In the genomic region with DNA sequence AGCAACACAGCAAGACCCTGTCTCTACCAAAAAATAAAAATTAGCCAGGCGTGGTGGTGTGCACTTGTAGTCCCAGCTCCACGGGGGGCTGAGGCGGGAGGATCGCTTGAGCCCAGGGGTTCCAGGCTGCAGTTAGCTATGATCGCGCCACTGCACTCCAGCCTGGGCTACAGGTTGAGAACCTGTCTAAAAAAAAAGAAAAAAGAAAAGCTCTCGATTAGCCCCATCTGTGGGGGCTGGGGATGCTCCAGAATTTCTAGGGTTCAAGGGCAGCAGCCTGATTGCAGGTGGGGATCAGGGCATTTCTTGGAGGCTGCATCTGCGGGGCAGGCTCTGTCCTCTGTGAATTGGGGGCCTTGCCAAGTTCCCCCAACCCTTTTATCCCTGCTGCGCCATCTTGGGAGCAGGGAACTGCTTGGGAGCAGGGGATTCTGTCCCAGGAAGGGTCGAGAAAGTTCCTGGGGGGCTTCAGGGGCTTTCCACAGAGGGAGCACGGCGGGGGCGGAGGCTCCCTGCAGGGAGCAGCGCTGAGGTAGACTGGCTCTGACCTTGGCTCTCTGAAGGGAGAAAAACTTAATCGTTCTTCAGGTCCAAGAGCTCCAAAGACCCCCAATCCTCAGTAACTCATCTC, we compare ENCODE assay signal across 9 cellular contexts. TPM values are rescaled to one million over a fixed set of nuclear protein-coding genes. Genes with fewer than 3 reads are reported as not detected.
A peak's percentile ranks its signal among the peaks of the same experiment; 100 is the strongest.
DNase-seq lines count a peak whose midpoint lies in the region; ATAC-seq, FAIRE-seq and TF ChIP-seq lines count a peak whose summit lies in the region.
"Had no signal": no experiment of that assay in that cellular context is flagged by ENCODE, and none has a peak within 500 bp of the region (broad histone marks: within the 10 kb centered on the region; RNA-seq: fewer than 3 reads in every experiment).

No MANE protein-coding gene starts in this region.

- H3K27ac Mint-ChIP-seq in astrocyte (ENCODE audit: unreplicated experiment): peak overlapping the region; percentile 72

- BruUV-seq in HepG2 (replicated peaks; lab: Mats Ljungman, UMichigan): TSS peak; percentile 92

- POLR2A ChIA-PET in HepG2 (lab: Yijun Ruan, JAX): interaction anchor here (0.5 to 1.5 kb wide), 8 partner anchors 15 to 215 kb away, joined by 3 to 5 read pairs (median 3); partner anchors contain the start of genes BUD31 and PDAP1

- CTCF ChIA-PET in HepG2 (lab: Yijun Ruan, JAX; ENCODE audit: low intra/inter-chr PET ratio, low total read pairs): no interaction called here

- no peaks in the 10 kb centered on the region for H3K9me3 Mint-ChIP-seq in astrocyte (ENCODE audit: unreplicated experiment)

- H4K20me1 ChIP-seq in astrocyte (ENCODE audit: insufficient read depth, low read length) (peaks cover 36% of the 10 kb centered on the region), HepG2 (ENCODE audit: insufficient read depth, low read length) (no peaks in the 10 kb centered on the region)

- H3K27me3 ChIP-seq in astrocyte (ENCODE audit: insufficient read depth, low read length): no peaks in the 10 kb centered on the region
- no peaks in the 10 kb centered on the region; a peak in 1 of 5 replicates for H3K27me3 ChIP-seq in HepG2 (ENCODE audit: control insufficient read depth in 1 of 2, insufficient read depth in 2 of 2, low read length in 2 of 2)
- no peaks in the 10 kb centered on the region for H3K27me3 ChIP-seq in tibial artery

- ATAC-seq in GM18907 (IDR thresholded peaks at IDR 0.05; ENCODE audit: unreplicated experiment): peak; percentile 10
- peak; percentile 4 for ATAC-seq in HG03175 (IDR thresholded peaks at IDR 0.05; ENCODE audit: unreplicated experiment)
- peak; percentile 5; the same call in 2 of the 3 replicates for ATAC-seq in HepG2
- no peak for ATAC-seq in HG03565 (IDR thresholded peaks at IDR 0.05; ENCODE audit: unreplicated experiment)

- peak overlapping the region; percentile 94 for H3K4me3 ChIP-seq in astrocyte (ENCODE audit: insufficient read depth, low read depth, low read length)
- H3K4me3 ChIP-seq in HepG2 (replicated peaks in 1 of 3; ENCODE audit: insufficient read depth in 1 of 3, low read depth in 2 of 3, low read length in 3 of 3): peak overlapping the region; percentile 83 to 99 (median 92)
- H3K4me3 ChIP-seq in tibial artery: peak overlapping the region; percentile 85 to 94

- peaks cover 17% of the 10 kb centered on the region for H3K4me1 ChIP-seq in astrocyte (ENCODE audit: insufficient read depth, low read length)
- H3K4me1 ChIP-seq in HepG2 (ENCODE audit: insufficient read depth, low read length): peaks cover 44% of the 10 kb centered on the region
- H3K4me1 ChIP-seq in tibial artery: peaks cover 0 to 44% (median 34%) of the 10 kb centered on the region in 4 donors

- no peak for TF ChIP-seq POLR2A in HepG2 (IDR thresholded peaks at IDR 0.05; ENCODE audit: insufficient read depth in 1 of 2, low read depth in 2 of 2, low read length in 2 of 2)

- in situ Hi-C loops in HepG2 (cut with HindIII; ENCODE audit: extremely low pct_ligation_motif_present, low pct_unique_long_range_greater_than_20kb): no loop called here

- TF ChIP-seq EP300 in HepG2 (IDR thresholded peaks at IDR 0.05; ENCODE audit: low read depth in 2 of 2, low read length in 2 of 2): no peak
- TF ChIP-seq EP300 in HepG2 (CRISPR knock-in tag; IDR thresholded peaks at IDR 0.05; ENCODE audit: borderline replicate concordance): no peak

- peaks cover 4% of the 10 kb centered on the region for H3K36me3 Mint-ChIP-seq in astrocyte (ENCODE audit: low read depth, unreplicated experiment)

- 29% methylated on average over 15 of the region's 15 CpGs for WGBS in HepG2 (ENCODE audit: low lambda C conversion rate)

- H3K9me3 ChIP-seq in astrocyte (ENCODE audit: insufficient read depth, low read depth, low read length): no peaks in the 10 kb centered on the region
- H3K9me3 ChIP-seq in HepG2 (ENCODE audit: low read length): no peaks in the 10 kb centered on the region
- no peaks in the 10 kb centered on the region for H3K9me3 ChIP-seq in tibial artery

- H2AFZ ChIP-seq in astrocyte (ENCODE audit: low read depth, low read length): peak overlapping the region; percentile 98
- H2AFZ ChIP-seq in HepG2 (ENCODE audit: low read length): no peak overlapping the region

- peaks cover 18% of the 10 kb centered on the region for H3K4me1 Mint-ChIP-seq in astrocyte (ENCODE audit: low read depth, unreplicated experiment)

- H3K4me3 Mint-ChIP-seq in astrocyte (ENCODE audit: unreplicated experiment): peak overlapping the region; percentile 89

- TF ChIP-seq CTCF in astrocyte (IDR thresholded peaks at IDR 0.05; ENCODE audit: insufficient read depth, low read depth, low read length): no peak
- no peak for TF ChIP-seq CTCF in HepG2 (CRISPR knock-in tag; IDR thresholded peaks at IDR 0.05)
- TF ChIP-seq CTCF in tibial artery (IDR thresholded peaks at IDR 0.05): no peak

- peak overlapping the region; percentile 96 for H3K9ac ChIP-seq in astrocyte (ENCODE audit: low read length)
- H3K9ac ChIP-seq in HepG2 (ENCODE audit: insufficient read depth, low read depth, low read length): peak overlapping the region; percentile 92

- peaks cover 51% of the 10 kb centered on the region for H3K79me2 ChIP-seq in astrocyte (ENCODE audit: insufficient read depth, low read length)
- H3K79me2 ChIP-seq in HepG2 (ENCODE audit: insufficient read depth, low read length): peaks cover 39% of the 10 kb centered on the region

- peaks cover 2% of the 10 kb centered on the region for H3K27me3 Mint-ChIP-seq in astrocyte (ENCODE audit: low read depth, unreplicated experiment)

- no peak for FAIRE-seq in astrocyte (lab: Jason Lieb, UNC)
- FAIRE-seq in HepG2 (lab: Jason Lieb, UNC): no peak

- peak overlapping the region; percentile 99 for H3K4me2 ChIP-seq in astrocyte (ENCODE audit: low read length)
- H3K4me2 ChIP-seq in HepG2 (ENCODE audit: low read depth, low read length): peak overlapping the region; percentile 71

- TF ChIP-seq RAD21 in HepG2 (CRISPR knock-in tag; IDR thresholded peaks at IDR 0.05): no peak

- H3K36me3 ChIP-seq in astrocyte (ENCODE audit: insufficient read depth, low read length): peaks cover 5% of the 10 kb centered on the region
- 0 out of 5 replicates have a peak, but pooled peaks cover 0 to 4% of the 10 kb centered on the region in 2 experiments for H3K36me3 ChIP-seq in HepG2 (replicated peaks in 1 of 2; ENCODE audit: control insufficient read depth in 1 of 2, insufficient read depth in 2 of 2, low read length in 2 of 2)
- H3K36me3 ChIP-seq in tibial artery: no peaks in the 10 kb centered on the region

- H3K27ac ChIP-seq in astrocyte (ENCODE audit: low read depth, low read length) (peak overlapping the region; percentile 82), HepG2 (ENCODE audit: extremely low read length, insufficient read depth, low read length) (peak overlapping the region; percentile 83), tibial artery (peak overlapping the region; percentile 85 to 88)

- DNase-seq in astrocyte (ENCODE audit: low read depth) (no peak), HepG2 (ENCODE audit: low spot score) (no peak), tibial artery (no peak), NCI-H187 treated with DMSO at 0.1 percent for 48 hours (lab: John Stamatoyannopoulos, UW) (no peak), NCI-H1436 treated with DMSO at 0.1 percent for 48 hours (lab: John Stamatoyannopoulos, UW) (no peak)

- intact Hi-C loops in HepG2 (cut with micrococcal nuclease; ENCODE audit: unreplicated experiment): no loop called here
- intact Hi-C loops in tibial artery (cut with DNase I; ENCODE audit: low total_unique reads): no loop called here

RNA-seq across cellular contexts. Expression of gene ARPC1A, which starts 0.6 kb away (rescaled TPM):
- total RNA-seq in astrocyte: 185 and 198 TPM in 2 replicates
- 88.5 and 89.7 TPM in 2 replicates for total RNA-seq in HepG2 (2016; rRNA removed; fragmentation: Illumina TruSeq; extraction: Trizol)
- 352 and 381 TPM in 2 replicates for total RNA-seq in HepG2 (2016; cell fraction: cytosol; rRNA removed; fragmentation: Illumina TruSeq; extraction: Trizol; ENCODE audit: low read depth)
- 88.4 and 99.3 TPM in 2 replicates for total RNA-seq in HepG2 (2016; cell fraction: insoluble cytoplasmic fraction; rRNA removed; fragmentation: Illumina TruSeq; extraction: Trizol)
- 379 and 382 TPM in 2 replicates for total RNA-seq in HepG2 (2016; cell fraction: membrane; rRNA removed; fragmentation: Illumina TruSeq; extraction: Trizol)
- 36.5 and 43.0 TPM in 2 replicates for total RNA-seq in HepG2 (2016; cell fraction: nucleus; rRNA removed; fragmentation: Illumina TruSeq; extraction: Trizol)
- polyA plus RNA-seq in HepG2 (2011; rRNA removed): 44.3 and 46.8 TPM in 2 replicates
- polyA plus RNA-seq in HepG2 (2011; cell fraction: cytosol; rRNA removed): 69.4 and 70.9 TPM in 2 replicates
- 27.0 and 30.7 TPM in 2 replicates for polyA plus RNA-seq in HepG2 (2011; cell fraction: nucleus; rRNA removed)
- 77.3 and 81.6 TPM in 2 replicates for polyA plus RNA-seq in HepG2 (2012)
- polyA plus RNA-seq in HepG2 (2016; cell fraction: cytosol; fragmentation: Illumina TruSeq; extraction: Trizol; ENCODE audit: low read depth): 628 and 647 TPM in 2 replicates
- 133 and 136 TPM in 2 replicates for polyA plus RNA-seq in HepG2 (2016; cell fraction: insoluble cytoplasmic fraction; fragmentation: Illumina TruSeq; extraction: Trizol; ENCODE audit: low read depth)
- polyA plus RNA-seq in HepG2 (2016; cell fraction: membrane; fragmentation: Illumina TruSeq; extraction: Trizol; ENCODE audit: low read depth): 501 and 566 TPM in 2 replicates
- 71.6 and 84.3 TPM in 2 replicates for polyA plus RNA-seq in HepG2 (2016; cell fraction: nucleus; fragmentation: Illumina TruSeq; extraction: Trizol; ENCODE audit: insufficient read depth, low read depth)
- polyA minus RNA-seq in HepG2 (2011; rRNA and poly(A)+ RNA removed; ENCODE audit: low replicate concordance): 89.0 and 132 TPM in 2 replicates
- polyA minus RNA-seq in HepG2 (2011; cell fraction: cytosol; rRNA and poly(A)+ RNA removed): 36.2 and 38.2 TPM in 2 replicates
- 21.1 and 31.1 TPM in 2 replicates for polyA minus RNA-seq in HepG2 (2011; cell fraction: nucleus; rRNA and poly(A)+ RNA removed)

RNA-seq across cellular contexts. Expression of gene ARPC1B, which starts 49.4 kb away (rescaled TPM):
- total RNA-seq in astrocyte (170 and 175 TPM in 2 replicates), HepG2 (2016; rRNA removed; fragmentation: Illumina TruSeq; extraction: Trizol) (89.1 and 92.2 TPM in 2 replicates)
- 177 and 178 TPM in 2 replicates for total RNA-seq in HepG2 (2016; cell fraction: cytosol; rRNA removed; fragmentation: Illumina TruSeq; extraction: Trizol; ENCODE audit: low read depth)
- total RNA-seq in HepG2 (2016; cell fraction: insoluble cytoplasmic fraction; rRNA removed; fragmentation: Illumina TruSeq; extraction: Trizol): 96.5 and 103 TPM in 2 replicates
- total RNA-seq in HepG2 (2016; cell fraction: membrane; rRNA removed; fragmentation: Illumina TruSeq; extraction: Trizol): 193 and 196 TPM in 2 replicates
- total RNA-seq in HepG2 (2016; cell fraction: nucleus; rRNA removed; fragmentation: Illumina TruSeq; extraction: Trizol): 40.7 and 55.8 TPM in 2 replicates
- polyA plus RNA-seq in HepG2 (2011; rRNA removed): 72.9 and 89.3 TPM in 2 replicates
- polyA plus RNA-seq in HepG2 (2011; cell fraction: cytosol; rRNA removed): 96.6 and 133 TPM in 2 replicates
- 99.1 and 115 TPM in 2 replicates for polyA plus RNA-seq in HepG2 (2011; cell fraction: nucleus; rRNA removed)
- polyA plus RNA-seq in HepG2 (2012): 36.2 and 88.7 TPM in 2 replicates
- 263 and 307 TPM in 2 replicates for polyA plus RNA-seq in HepG2 (2016; cell fraction: cytosol; fragmentation: Illumina TruSeq; extraction: Trizol; ENCODE audit: low read depth)
- 123 and 124 TPM in 2 replicates for polyA plus RNA-seq in HepG2 (2016; cell fraction: insoluble cytoplasmic fraction; fragmentation: Illumina TruSeq; extraction: Trizol; ENCODE audit: low read depth)
- 224 and 233 TPM in 2 replicates for polyA plus RNA-seq in HepG2 (2016; cell fraction: membrane; fragmentation: Illumina TruSeq; extraction: Trizol; ENCODE audit: low read depth)
- polyA plus RNA-seq in HepG2 (2016; cell fraction: nucleus; fragmentation: Illumina TruSeq; extraction: Trizol; ENCODE audit: insufficient read depth, low read depth): 78.2 and 84.5 TPM in 2 replicates
- 58.7 and 66.9 TPM in 2 replicates for polyA minus RNA-seq in HepG2 (2011; rRNA and poly(A)+ RNA removed; ENCODE audit: low replicate concordance)
- 37.9 and 45.0 TPM in 2 replicates for polyA minus RNA-seq in HepG2 (2011; cell fraction: cytosol; rRNA and poly(A)+ RNA removed)
- polyA minus RNA-seq in HepG2 (2011; cell fraction: nucleus; rRNA and poly(A)+ RNA removed): 27.1 and 29.6 TPM in 2 replicates

RNA-seq across cellular contexts. Expression of gene MYH16, which starts 52.4 kb away (rescaled TPM):
- total RNA-seq in astrocyte (0.11 and 0.24 TPM in 2 replicates), HepG2 (2016; rRNA removed; fragmentation: Illumina TruSeq; extraction: Trizol) (0.15 and 0.20 TPM in 2 replicates)
- not detected in 2 replicates for total RNA-seq in HepG2 (2016; cell fraction: cytosol; rRNA removed; fragmentation: Illumina TruSeq; extraction: Trizol; ENCODE audit: low read depth)
- 0.15 and 0.37 TPM in 2 replicates for total RNA-seq in HepG2 (2016; cell fraction: insoluble cytoplasmic fraction; rRNA removed; fragmentation: Illumina TruSeq; extraction: Trizol)
- total RNA-seq in HepG2 (2016; cell fraction: membrane; rRNA removed; fragmentation: Illumina TruSeq; extraction: Trizol): 0.15 TPM in 1 of 2 replicates, not detected in the other
- total RNA-seq in HepG2 (2016; cell fraction: nucleus; rRNA removed; fragmentation: Illumina TruSeq; extraction: Trizol): 0.13 TPM in 1 of 2 replicates, not detected in the other
- 0.05 and 0.25 TPM in 2 replicates for polyA plus RNA-seq in HepG2 (2011; rRNA removed)
- polyA plus RNA-seq in HepG2 (2011; cell fraction: cytosol; rRNA removed): 0.06 and 0.11 TPM in 2 replicates
- polyA plus RNA-seq in HepG2 (2011; cell fraction: nucleus; rRNA removed): 0.05 and 0.08 TPM in 2 replicates
- polyA plus RNA-seq in HepG2 (2012): 0.05 TPM in 1 of 2 replicates, not detected in the other
- polyA plus RNA-seq in HepG2 (2016; cell fraction: cytosol; fragmentation: Illumina TruSeq; extraction: Trizol; ENCODE audit: low read depth): 0.11 and 0.15 TPM in 2 replicates
- polyA plus RNA-seq in HepG2 (2016; cell fraction: insoluble cytoplasmic fraction; fragmentation: Illumina TruSeq; extraction: Trizol; ENCODE audit: low read depth): 0.11 and 0.27 TPM in 2 replicates
- polyA plus RNA-seq in HepG2 (2016; cell fraction: membrane; fragmentation: Illumina TruSeq; extraction: Trizol; ENCODE audit: low read depth): 0.10 TPM in 1 of 2 replicates, not detected in the other
- polyA plus RNA-seq in HepG2 (2016; cell fraction: nucleus; fragmentation: Illumina TruSeq; extraction: Trizol; ENCODE audit: insufficient read depth, low read depth): not detected in 2 replicates
- polyA minus RNA-seq in HepG2 (2011; rRNA and poly(A)+ RNA removed; ENCODE audit: low replicate concordance): not detected in 2 replicates
- polyA minus RNA-seq in HepG2 (2011; cell fraction: cytosol; rRNA and poly(A)+ RNA removed): not detected in 2 replicates
- not detected in 2 replicates for polyA minus RNA-seq in HepG2 (2011; cell fraction: nucleus; rRNA and poly(A)+ RNA removed)
- total RNA-seq: activated CD8-positive, alpha-beta memory T cell treated with anti-CD3 and anti-CD28 coated beads for 36 hours had no signal
